ENCODE assay signal across 9 cellular contexts in genomic region chr16:4111748-4112696, GRCh38. TPM values are rescaled to one million over a fixed set of nuclear protein-coding genes. Genes with fewer than 3 reads are reported as not detected.
DNase-seq lines count a peak whose midpoint lies in the region; ATAC-seq, FAIRE-seq and TF ChIP-seq lines count a peak whose summit lies in the region.
"Had no signal": no experiment of that assay in that cellular context is flagged by ENCODE, and none has a peak within 500 bp of the region (broad histone marks: within the 10 kb centered on the region; RNA-seq: fewer than 3 reads in every experiment).

No MANE protein-coding gene starts in this region.

- CTCF ChIA-PET in A549 (lab: Yijun Ruan, JAX) = interaction anchor here (0.6 to 2.3 kb wide), 5 partner anchors 9 to 173 kb away, joined by 3 to 10 read pairs (median 4); no protein-coding TSS in a partner anchor

- no peaks in the 10 kb centered on the region for H3K9me3 ChIP-seq in A549
- H3K9me3 ChIP-seq in mucosa of descending colon = no peaks in the 10 kb centered on the region

- ATAC-seq in A549 = no peak; a peak in 1 of 6 replicates
- peak; percentile 30 for ATAC-seq in mucosa of descending colon
- no peak for ATAC-seq in GM21526 (IDR thresholded peaks at IDR 0.05; ENCODE audit: low FRiP score, unreplicated experiment)
- no peak for ATAC-seq in GM19328 (IDR thresholded peaks at IDR 0.05; ENCODE audit: unreplicated experiment)

- intact Hi-C loops in mucosa of descending colon (cut with DNase I, micrococcal nuclease) = no loop called here

- POLR2A ChIA-PET in A549 (lab: Yijun Ruan, JAX) = interaction anchor here (1.8 kb wide), 1 partner anchor 142 kb away, joined by 6 read pairs; no protein-coding TSS in a partner anchor

- H3K4me1 ChIP-seq in A549 (peaks cover 54% of the 10 kb centered on the region), mucosa of descending colon (ENCODE audit: low read depth) (peaks cover 48% of the 10 kb centered on the region)

- no peak for TF ChIP-seq POLR2A in A549 (IDR thresholded peaks at IDR 0.05; ENCODE audit: low read length)

- no peak for TF ChIP-seq RAD21 in A549 (conservative IDR thresholded peaks at IDR 0.05 in 1 of 2, IDR thresholded peaks at IDR 0.05 in 1 of 2)

- DNase-seq in A549 (ENCODE audit: low read depth in 1 of 2, low spot score in 1 of 2) (no peak), HFF-Myc (ENCODE audit: extremely low read depth, low read depth) (no peak), T47D (ENCODE audit: low read depth in 1 of 2, low spot score in 1 of 2) (peak; percentile 33 to 42), mucosa of descending colon (peak in 2 of 3 donors; percentile 44 to 62), OCI-M2 (lab: John Stamatoyannopoulos, UW; ENCODE audit: unreplicated experiment) (no peak), NCI-H1105 (lab: John Stamatoyannopoulos, UW) (no peak)
- DNase-seq: hypothalamus had no signal

- peak overlapping the region; percentile 11; the same call in 2 of the 3 replicates for H3K4me3 ChIP-seq in A549
- peak overlapping the region; percentile 58 for H3K4me3 ChIP-seq in HFF-Myc (replicated peaks; ENCODE audit: low read depth, low read length)
- H3K4me3 ChIP-seq in mucosa of descending colon = no peak overlapping the region

- peak overlapping the region; percentile 69 for H3K4me2 ChIP-seq in A549

- 55% methylated on average over 16 of the region's 16 CpGs for WGBS in A549 (ENCODE audit: missing lambda C conversion rate)

- TF ChIP-seq EP300 in A549 (IDR thresholded peaks at IDR 0.05) = no peak

- peak overlapping the region; percentile 37 to 68; a peak in 5 of 6 replicates for H3K27ac ChIP-seq in A549

- no peaks in the 10 kb centered on the region for H3K36me3 ChIP-seq in mucosa of descending colon (ENCODE audit: low read depth)

- TF ChIP-seq CTCF in A549 (IDR thresholded peaks at IDR 0.05) = no peak
- TF ChIP-seq CTCF in HFF-Myc (IDR thresholded peaks at IDR 0.05; ENCODE audit: low read depth, low read length, missing control alignments) = no peak
- no peak for TF ChIP-seq CTCF in mucosa of descending colon (IDR thresholded peaks at IDR 0.05)

- in situ Hi-C loops in T47D (cut with HindIII; ENCODE audit: low pct_unique_long_range_greater_than_20kb, low sequenced_read_pairs) = no loop called here

- FAIRE-seq in A549 (lab: Jason Lieb, UNC) = no peak

TF ChIP-seq in A549, 52 proteins besides CTCF, POLR2A, EP300 and RAD21:
- TF ChIP-seq NR3C1 (IDR thresholded peaks at IDR 0.05) (no peak), NFE2L2 (conservative IDR thresholded peaks at IDR 0.05; ENCODE audit: low read length) (peak; percentile 31; the same call in 1 of the 2 replicates), HOXA7 (CRISPR knock-in tag; IDR thresholded peaks at IDR 0.05) (no peak), MAFK (IDR thresholded peaks at IDR 0.05; ENCODE audit: partially characterized antibody) (peak; percentile 54)

RNA-seq across cellular contexts. Expression of gene ADCY9, which starts 4.2 kb away (rescaled TPM):
- 6.2 and 6.9 TPM in 2 replicates for polyA plus RNA-seq in A549 (2011; rRNA removed)
- polyA plus RNA-seq in A549 (2012; cell fraction: cytosol; rRNA removed) = 6.0 and 10.4 TPM in 2 replicates
- 17.4 and 20.0 TPM in 2 replicates for polyA plus RNA-seq in A549 (2012; cell fraction: nucleus; rRNA removed)
- 7.6 to 9.4 TPM (median 8.7 TPM) in 3 replicates for polyA plus RNA-seq in A549 (2017; fragmentation: RNase III; extraction: RNeasy Plus Mini Kit Qiagen cat#74134 plus additional on column Dnase treatment)
- 13.4 and 15.3 TPM in 2 replicates for polyA minus RNA-seq in A549 (2011; rRNA and poly(A)+ RNA removed)
- 10 to 100 TPM; 30.0 to 50.8 (median 41.8) TPM for total RNA-seq in mucosa of descending colon

Comparison
In these comparisons a context has a peak if more than half of its experiments do, and no peak if none do; other contexts are left out.
1. DNase-seq: peak in T47D (2 of 2) and mucosa of descending colon (2 of 3); none in A549 (0 of 2), HFF-Myc (single experiment), OCI-M2 (single experiment) and NCI-H1105 (single experiment).